8 cellular contexts compared by ENCODE assay signal in genomic region chr17:12924614-12925013, GRCh38.
"Had no signal": no experiment of that assay in that cellular context is flagged by ENCODE, and none has a peak within 500 bp of the region (broad histone marks: within the 10 kb centered on the region; RNA-seq: fewer than 3 reads in every experiment).

No MANE protein-coding gene starts in this region.

- ATAC-seq: HepG2 had no signal

- H3K27me3 Mint-ChIP-seq: IgD-negative memory B cell had no signal

- H3K27ac Mint-ChIP-seq: IgD-negative memory B cell had no signal

- FAIRE-seq: HepG2, HTR-8/SVneo had no signal

- H3K4me2 ChIP-seq: KMS-11 had no signal

- H3K9ac ChIP-seq: KMS-11 had no signal

- DNase-seq: IMR-90, KBM-7, KG1 had no signal

- H3K4me3 Mint-ChIP-seq: IgD-negative memory B cell had no signal

- H3K27ac ChIP-seq: HL-60, KMS-11 had no signal

- H3K9me3 Mint-ChIP-seq: IgD-negative memory B cell had no signal

- H3K4me1 Mint-ChIP-seq: IgD-negative memory B cell had no signal
